In genomic region chr4:6269651-6270511, GRCh38 we compare ENCODE assay signal across 2 cellular contexts.
TF ChIP-seq lines count a peak whose summit lies in the region.

Gene WFS1 (plus strand): TSS chr4:6269850. CDS start chr4:6277456, 7,606 bp downstream.

TF ChIP-seq in HCT116, 20 proteins besides CTCF, POLR2A, EP300 and RAD21 (continued from another document):
- TF ChIP-seq EZH2phosphoT487 (IDR thresholded peaks at IDR 0.05; ENCODE audit: borderline replicate concordance) (no peak), YY1 (IDR thresholded peaks at IDR 0.05; ENCODE audit: extremely low read depth, insufficient replicate concordance, low read depth, low read length) (no peak), ELF1 (IDR thresholded peaks at IDR 0.05; ENCODE audit: borderline replicate concordance, low read depth) (no peak), ZFX (IDR thresholded peaks at IDR 0.05) (peak; percentile 47; the same call in 1 of the 2 replicates), SP1 (IDR thresholded peaks at IDR 0.05; ENCODE audit: low read depth) (peak; percentile 94), SIN3A (IDR thresholded peaks at IDR 0.05; ENCODE audit: low read depth) (no peak), ZNF274 (IDR thresholded peaks at IDR 0.05; ENCODE audit: low read depth, low read length) (no peak), SRF (IDR thresholded peaks at IDR 0.05; ENCODE audit: low read depth) (no peak)
- TF ChIP-seq, protein P1, sequence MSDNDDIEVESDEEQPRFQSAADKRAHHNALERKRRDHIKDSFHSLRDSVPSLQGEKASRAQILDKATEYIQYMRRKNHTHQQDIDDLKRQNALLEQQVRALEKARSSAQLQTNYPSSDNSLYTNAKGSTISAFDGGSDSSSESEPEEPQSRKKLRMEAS (IDR thresholded peaks at IDR 0.05): peak; percentile 30; the same call in 1 of the 2 replicates
TF ChIP-seq in HCT116: peak in this region for 5.

TF ChIP-seq in SK-N-SH, 30 proteins besides CTCF, POLR2A, EP300 and RAD21 (continued from another document):
- TF ChIP-seq REST (IDR thresholded peaks at IDR 0.05; ENCODE audit: low read depth, low read length): no peak
- peak; percentile 46 for TF ChIP-seq GABPA (IDR thresholded peaks at IDR 0.05; ENCODE audit: low read depth)
- TF ChIP-seq, protein P2, sequence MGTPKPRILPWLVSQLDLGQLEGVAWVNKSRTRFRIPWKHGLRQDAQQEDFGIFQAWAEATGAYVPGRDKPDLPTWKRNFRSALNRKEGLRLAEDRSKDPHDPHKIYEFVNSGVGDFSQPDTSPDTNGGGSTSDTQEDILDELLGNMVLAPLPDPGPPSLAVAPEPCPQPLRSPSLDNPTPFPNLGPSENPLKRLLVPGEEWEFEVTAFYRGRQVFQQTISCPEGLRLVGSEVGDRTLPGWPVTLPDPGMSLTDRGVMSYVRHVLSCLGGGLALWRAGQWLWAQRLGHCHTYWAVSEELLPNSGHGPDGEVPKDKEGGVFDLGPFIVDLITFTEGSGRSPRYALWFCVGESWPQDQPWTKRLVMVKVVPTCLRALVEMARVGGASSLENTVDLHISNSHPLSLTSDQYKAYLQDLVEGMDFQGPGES (IDR thresholded peaks at IDR 0.05; ENCODE audit: low read depth, low read length): peak; percentile 72
- TF ChIP-seq PBX3 (IDR thresholded peaks at IDR 0.05): peak; percentile 99
- TF ChIP-seq TEAD4 (IDR thresholded peaks at IDR 0.05; ENCODE audit: borderline replicate concordance, insufficient read depth): no peak
- TF ChIP-seq NFIC (IDR thresholded peaks at IDR 0.05; ENCODE audit: borderline replicate concordance): no peak
- no peak for TF ChIP-seq YY1 (IDR thresholded peaks at IDR 0.05; ENCODE audit: low read depth)
- no peak for TF ChIP-seq MEF2A (IDR thresholded peaks at IDR 0.05; ENCODE audit: borderline replicate concordance, low read depth)
- 0 out of 2 replicates have a peak, but pooled peaks have one; percentile 42 for TF ChIP-seq RFX5 (IDR thresholded peaks at IDR 0.05; ENCODE audit: low read length)
- TF ChIP-seq FOXM1 (IDR thresholded peaks at IDR 0.05; ENCODE audit: low read depth): no peak
- no peak for TF ChIP-seq ZBTB33 (IDR thresholded peaks at IDR 0.05; ENCODE audit: borderline replicate concordance, low read depth)
- TF ChIP-seq MXI1 (IDR thresholded peaks at IDR 0.05; ENCODE audit: low read depth, low read length): peak; percentile 30; the same call in 1 of the 2 replicates
- TF ChIP-seq TAF1 (IDR thresholded peaks at IDR 0.05; ENCODE audit: borderline replicate concordance, low read depth, low read length): peak; percentile 73; the same call in 1 of the 2 replicates
- TF ChIP-seq SIN3A (IDR thresholded peaks at IDR 0.05; ENCODE audit: borderline replicate concordance, low read depth, low read length): no peak
- TF ChIP-seq POLR2AphosphoS5 (IDR thresholded peaks at IDR 0.05; ENCODE audit: low read depth, low read length): peak; percentile 56
- no peak for TF ChIP-seq EZH2phosphoT487 (IDR thresholded peaks at IDR 0.05; ENCODE audit: borderline replicate concordance, low read depth)
- TF ChIP-seq SMC3 (IDR thresholded peaks at IDR 0.05; ENCODE audit: low read depth, low read length): no peak
- no peak for TF ChIP-seq FOXJ3 (CRISPR knock-in tag; IDR thresholded peaks at IDR 0.05)
TF ChIP-seq in SK-N-SH: peak in this region for 9.
